In the genomic region with DNA sequence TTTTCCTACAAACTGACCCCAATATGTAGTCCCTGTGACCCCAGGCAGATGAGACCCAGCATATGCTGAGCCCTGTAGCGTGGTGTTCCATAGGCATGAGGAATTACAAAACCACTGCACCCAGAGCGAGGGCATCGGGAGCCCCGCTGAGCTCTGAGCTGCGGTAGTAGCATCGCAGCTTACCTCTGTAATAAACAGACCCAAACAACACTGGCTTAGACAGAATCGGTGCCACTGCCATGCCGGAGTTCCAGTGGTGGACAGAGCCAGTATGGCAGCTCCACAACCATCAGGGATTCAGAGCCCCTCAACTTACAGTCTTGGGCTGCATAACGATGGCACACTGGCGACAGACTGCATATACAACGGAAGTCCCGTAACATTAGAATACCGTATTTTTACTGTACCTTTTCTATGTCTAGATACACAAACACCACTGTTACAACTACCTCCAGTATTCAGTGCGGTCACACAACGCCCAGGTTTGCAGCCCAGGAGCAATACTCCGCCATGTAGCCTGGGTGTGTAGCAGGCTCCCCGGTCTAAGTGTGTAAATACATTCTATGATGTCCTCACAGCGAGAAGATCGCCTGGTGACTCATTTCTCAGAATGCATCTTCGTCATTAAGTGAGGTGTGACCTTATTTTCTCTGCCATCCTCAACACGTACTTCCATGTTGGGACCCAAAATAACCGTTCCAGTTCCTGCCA, we compare ENCODE assay signal across 21 cellular contexts.
DNase-seq lines count a peak whose midpoint lies in the region; ATAC-seq, FAIRE-seq and TF ChIP-seq lines count a peak whose summit lies in the region.
"Had no signal": no experiment of that assay in that cellular context is flagged by ENCODE, and none has a peak within 500 bp of the region (broad histone marks: within the 10 kb centered on the region; RNA-seq: fewer than 3 reads in every experiment).

No MANE protein-coding gene starts in this region.

- BruUV-seq in K562 (replicated peaks; lab: Mats Ljungman, UMichigan) = no TSS peak

- H2AFZ ChIP-seq in K562 (ENCODE audit: low read depth, low read length) (no peak overlapping the region; the same call in 1 of the 2 replicates), neural progenitor cell (replicated peaks) (peak overlapping the region; percentile 37), GM23338 (no peak overlapping the region)

- H3K9me1 ChIP-seq in K562 (ENCODE audit: control insufficient read depth, insufficient read depth, low read length) = peaks cover 3% of the 10 kb centered on the region

- H3K4me3 Mint-ChIP-seq in neural progenitor cell (no peak overlapping the region), GM23338 (no peak overlapping the region)
- H3K4me3 Mint-ChIP-seq: CD4-positive, alpha-beta memory T cell had no signal

- H3K79me2 ChIP-seq in K562 (ENCODE audit: control insufficient read depth, insufficient read depth, low read length) = peaks cover 95% of the 10 kb centered on the region
- no peaks in the 10 kb centered on the region for H3K79me2 ChIP-seq in neural progenitor cell (ENCODE audit: low read depth)
- H3K79me2 ChIP-seq in GM23338 (replicated peaks; ENCODE audit: insufficient read depth) = no peaks in the 10 kb centered on the region

- H3K27ac ChIP-seq in K562 (ENCODE audit: extremely low read depth, low read depth, low read length) = peak overlapping the region; percentile 81
- H3K27ac ChIP-seq in neural progenitor cell = no peak overlapping the region
- peak overlapping the region; percentile 48 to 75 (median 68) for H3K27ac ChIP-seq in thyroid gland
- H3K27ac ChIP-seq in GM23338 (ENCODE audit: low read depth) = no peak overlapping the region
- H3K27ac ChIP-seq: C4-2B had no signal

- H3K4me2 ChIP-seq in K562 (ENCODE audit: insufficient read depth, low read length) (peak overlapping the region; percentile 90), neural progenitor cell (no peak overlapping the region), GM23338 (no peak overlapping the region)

- in situ Hi-C loops in K562 (cut with MboI) = no loop called here

- H3K9me3 ChIP-seq in K562 (replicated peaks; ENCODE audit: control insufficient read depth, insufficient read depth, low read depth, low read length) = no peaks in the 10 kb centered on the region
- H3K9me3 ChIP-seq in neural progenitor cell (ENCODE audit: low read depth) = no peaks in the 10 kb centered on the region
- no peaks in the 10 kb centered on the region for H3K9me3 ChIP-seq in thyroid gland
- H3K9me3 ChIP-seq: BE2C had no signal

- H3K4me1 Mint-ChIP-seq in neural progenitor cell (no peaks in the 10 kb centered on the region), GM23338 (no peaks in the 10 kb centered on the region)

- TF ChIP-seq POLR2A in NB4 (IDR thresholded peaks at IDR 0.05; ENCODE audit: extremely low read depth, insufficient read length) (no peak), K562 (conservative IDR thresholded peaks at IDR 0.05) (no peak; the same call in none of the 2 replicates), thyroid gland (IDR thresholded peaks at IDR 0.05) (no peak)

- peak overlapping the region; percentile 69 for H3K27ac Mint-ChIP-seq in neural progenitor cell
- H3K27ac Mint-ChIP-seq in GM23338 = no peak overlapping the region
- H3K27ac Mint-ChIP-seq: CD4-positive, alpha-beta memory T cell had no signal

- ATAC-seq in K562 = no peak
- ATAC-seq in HG02759 (IDR thresholded peaks at IDR 0.05; ENCODE audit: unreplicated experiment) = no peak
- no peak for ATAC-seq in GM23338
- no peak for ATAC-seq in HG03135 (IDR thresholded peaks at IDR 0.05; ENCODE audit: unreplicated experiment)
- ATAC-seq: HCT116 had no signal

- TF ChIP-seq EP300 in K562 (IDR thresholded peaks at IDR 0.05; ENCODE audit: low read length) = no peak

- H3K36me3 Mint-ChIP-seq in neural progenitor cell (no peaks in the 10 kb centered on the region), GM23338 (ENCODE audit: low read depth) (no peaks in the 10 kb centered on the region)
- H3K36me3 Mint-ChIP-seq: CD4-positive, alpha-beta memory T cell had no signal

- peak; percentile 11 for FAIRE-seq in K562 (lab: Jason Lieb, UNC)
- FAIRE-seq: A204.1, D721Med, G401.6, GM12891, H1 had no signal

- H3F3A ChIP-seq in neural progenitor cell (ENCODE audit: low read depth) (no peaks in the 10 kb centered on the region), GM23338 (replicated peaks; ENCODE audit: low read depth) (no peaks in the 10 kb centered on the region)

- no peaks in the 10 kb centered on the region for H3K9me2 ChIP-seq in GM23338 (ENCODE audit: insufficient read depth)

- DNase-seq in NB4 (ENCODE audit: low read depth) = peak; percentile 57
- no peak for DNase-seq in K562 (ENCODE audit: extremely low read depth in 1 of 4, low spot score in 3 of 4)
- no peak for DNase-seq in neural progenitor cell (ENCODE audit: low spot score)
- no peak for DNase-seq in thyroid gland
- DNase-seq in GM23338 (ENCODE audit: low spot score) = no peak
- DNase-seq in hippocampal formation (lab: John Stamatoyannopoulos, UW) = no peak
- DNase-seq: BE2C; CD4-positive, alpha-beta memory T cell; COR-L47; DMS153; DMS79 treated with DMSO at 0.1 percent for 48 hours; EL had no signal

- no peak for TF ChIP-seq RAD21 in K562 (CRISPR knock-in tag; conservative IDR thresholded peaks at IDR 0.05 in 1 of 2, IDR thresholded peaks at IDR 0.05 in 1 of 2)

- 56% methylated on average over 22 of the region's 22 CpGs for WGBS in K562 (ENCODE audit: insufficient coverage, low coverage, missing lambda C conversion rate)
- WGBS in thyroid gland, 2 donors = 96 to 97% methylated on average over 22 of the region's 22 CpGs

- H4K20me1 ChIP-seq in K562 (replicated peaks; ENCODE audit: control insufficient read depth, insufficient read depth, low read length) = peaks cover 26% of the 10 kb centered on the region
- H4K20me1 ChIP-seq in neural progenitor cell (ENCODE audit: low read depth) = no peaks in the 10 kb centered on the region
- H4K20me1 ChIP-seq in GM23338 (replicated peaks; ENCODE audit: insufficient read depth) = no peaks in the 10 kb centered on the region

- intact Hi-C loops in K562 (cut with micrococcal nuclease) (loop anchor here (10.0 kb wide), 2 partner anchors 153 to 277 kb away; partner anchors contain the start of genes UPF2 and USP6NL), thyroid gland (cut with DNase I) (no loop called here)

- H3K9me3 Mint-ChIP-seq in neural progenitor cell (no peaks in the 10 kb centered on the region), GM23338 (no peaks in the 10 kb centered on the region)

- H3K27me3 Mint-ChIP-seq in neural progenitor cell (ENCODE audit: insufficient read depth, low read depth) = peaks cover 5% of the 10 kb centered on the region
- H3K27me3 Mint-ChIP-seq in GM23338 (ENCODE audit: insufficient read depth, low read depth, poor library complexity) = peaks cover 1% of the 10 kb centered on the region
- H3K27me3 Mint-ChIP-seq: CD4-positive, alpha-beta memory T cell had no signal

- POLR2A ChIA-PET in K562 (lab: Yijun Ruan, JAX) = interaction anchor here (0.7 to 0.9 kb wide), 2 partner anchors 9 to 16 kb away, joined by 4 to 6 read pairs; no protein-coding TSS in a partner anchor

- H3K9ac ChIP-seq in K562 (ENCODE audit: insufficient read depth in 1 of 2, low read depth in 2 of 2, low read length in 2 of 2) (peak overlapping the region; percentile 76 to 82), neural progenitor cell (no peak overlapping the region)

- H3K4me3 ChIP-seq in NB4 (ENCODE audit: low read depth, low read length) (peak overlapping the region; percentile 85), K562 (peak overlapping the region; percentile 54), neural progenitor cell (no peak overlapping the region), thyroid gland (replicated peaks in 1 of 3) (no peak overlapping the region), GM23338 (no peak overlapping the region)

- H3K36me3 ChIP-seq in K562 (ENCODE audit: control insufficient read depth, insufficient read depth, low read length) (peaks cover 50% of the 10 kb centered on the region), neural progenitor cell (no peaks in the 10 kb centered on the region), thyroid gland (no peaks in the 10 kb centered on the region), GM23338 (ENCODE audit: insufficient read depth) (no peaks in the 10 kb centered on the region)
- H3K36me3 ChIP-seq: BE2C had no signal

- CTCF ChIA-PET in K562 (lab: Yijun Ruan, JAX; ENCODE audit: low intra/inter-chr PET ratio) = no interaction called here

- no peak for TF ChIP-seq CTCF in NB4 (IDR thresholded peaks at IDR 0.05; ENCODE audit: low read depth, low read length)
- TF ChIP-seq CTCF in K562 (IDR thresholded peaks at IDR 0.05 in 2 of 3, conservative IDR thresholded peaks at IDR 0.05 in 1 of 3; ENCODE audit: insufficient read depth in 2 of 3, low read depth in 1 of 3, low read length in 3 of 3) = no peak
- no peak for TF ChIP-seq CTCF in neural progenitor cell (IDR thresholded peaks at IDR 0.05)
- TF ChIP-seq CTCF in thyroid gland (IDR thresholded peaks at IDR 0.05) = no peak
- no peak for TF ChIP-seq CTCF in GM23338 (conservative IDR thresholded peaks at IDR 0.05; ENCODE audit: low read depth in 2 of 2)

- H3K27me3 ChIP-seq in K562 (ENCODE audit: control insufficient read depth in 2 of 2, insufficient read depth in 2 of 2, low read length in 2 of 2) = no peaks in the 10 kb centered on the region
- H3K27me3 ChIP-seq in neural progenitor cell = no peaks in the 10 kb centered on the region
- no peaks in the 10 kb centered on the region for H3K27me3 ChIP-seq in thyroid gland
- no peaks in the 10 kb centered on the region for H3K27me3 ChIP-seq in GM23338 (ENCODE audit: insufficient read depth)
- H3K27me3 ChIP-seq: BE2C had no signal

- H3K4me1 ChIP-seq in K562 (replicated peaks in 1 of 2; ENCODE audit: control insufficient read depth in 2 of 2, insufficient read depth in 2 of 2, low read length in 2 of 2) = peaks cover 0 to 25% of the 10 kb centered on the region in 2 experiments; a peak in 3 of 5 replicates
- no peaks in the 10 kb centered on the region for H3K4me1 ChIP-seq in neural progenitor cell
- peaks cover 12 to 20% of the 10 kb centered on the region in 2 donors for H3K4me1 ChIP-seq in thyroid gland
- no peaks in the 10 kb centered on the region for H3K4me1 ChIP-seq in GM23338 (ENCODE audit: insufficient read depth)
- H3K4me1 ChIP-seq: BE2C had no signal

TF ChIP-seq in K562, 482 proteins besides CTCF, POLR2A, EP300 and RAD21 (continues in another document):
- TF ChIP-seq MEF2A (IDR thresholded peaks at IDR 0.05; ENCODE audit: control insufficient read depth, low read depth, low read length) = no peak
- no peak for TF ChIP-seq CEBPB (tag; IDR thresholded peaks at IDR 0.05)
- TF ChIP-seq CHD4 (IDR thresholded peaks at IDR 0.05; ENCODE audit: insufficient read depth, insufficient replicate concordance, low read depth, low read length, poor library complexity, severe bottlenecking) = no peak
- TF ChIP-seq FOSL1 (tag; conservative IDR thresholded peaks at IDR 0.05) = peak; percentile 56

Comparison
In these comparisons a context has a peak if more than half of its experiments do, and no peak if none do; other contexts are left out.
1. H3K4me3 ChIP-seq: peak in NB4 (single experiment) and K562 (single experiment); none in neural progenitor cell (single experiment), thyroid gland (0 of 3) and GM23338 (single experiment).
2. H3K27ac ChIP-seq: peak in K562 (single experiment) and thyroid gland (3 of 3); none in neural progenitor cell (single experiment) and GM23338 (single experiment).